In genomic region chr2:8884812-8885211, GRCh38 we compare ENCODE assay signal across 19 cellular contexts. TPM values are rescaled to one million over a fixed set of nuclear protein-coding genes. Genes with fewer than 3 reads are reported as not detected.
DNase-seq lines count a peak whose midpoint lies in the region; ATAC-seq, FAIRE-seq and TF ChIP-seq lines count a peak whose summit lies in the region.
"Had no signal": no experiment of that assay in that cellular context is flagged by ENCODE, and none has a peak within 500 bp of the region (broad histone marks: within the 10 kb centered on the region; RNA-seq: fewer than 3 reads in every experiment).

No MANE protein-coding gene starts in this region.

- no peak overlapping the region for H3K27ac ChIP-seq in CD4-positive, alpha-beta T cell (ENCODE audit: low read depth, low read length)

- no peaks in the 10 kb centered on the region for H3K27me3 ChIP-seq in CD4-positive, alpha-beta T cell (ENCODE audit: control insufficient read depth, insufficient read depth, low read length)
- no peaks in the 10 kb centered on the region for H3K27me3 ChIP-seq in Caco-2 (replicated peaks; ENCODE audit: control insufficient read depth, insufficient read depth, low read length)
- H3K27me3 ChIP-seq: BE2C had no signal

- no TSS peak for BruUV-seq in Caco-2 (replicated peaks; lab: Mats Ljungman, UMichigan)

- intact Hi-C loops in CD4-positive, alpha-beta T cell (cut with DNase I, micrococcal nuclease) = no loop called here
- intact Hi-C loops in Caco-2 (cut with micrococcal nuclease; ENCODE audit: unreplicated experiment) = no loop called here

- H3K4me3 ChIP-seq in Caco-2 (ENCODE audit: low read depth, low read length) = no peak overlapping the region
- H3K4me3 ChIP-seq: GM23338 had no signal

- no peak overlapping the region for H3K4me3 Mint-ChIP-seq in CD4-positive, alpha-beta T cell
- no peak overlapping the region for H3K4me3 Mint-ChIP-seq in Caco-2 (ENCODE audit: unreplicated experiment)
- H3K4me3 Mint-ChIP-seq: CD4-positive, CD25-positive, alpha-beta regulatory T cell; GM23338; HFFc6 had no signal

- FAIRE-seq in H54 (lab: Jason Lieb, UNC) = peak; percentile 15
- FAIRE-seq: A204.1 had no signal

- CTCF ChIA-PET in CD4-positive, alpha-beta T cell (lab: Charles Lee) = no interaction called here
- CTCF ChIA-PET in Caco-2 (lab: Charles Lee) = no interaction called here

- no peaks in the 10 kb centered on the region for H3K4me1 Mint-ChIP-seq in CD4-positive, alpha-beta T cell (ENCODE audit: low read depth)
- no peaks in the 10 kb centered on the region for H3K4me1 Mint-ChIP-seq in Caco-2 (ENCODE audit: low read depth, unreplicated experiment)
- H3K4me1 Mint-ChIP-seq: CD4-positive, CD25-positive, alpha-beta regulatory T cell had no signal

- no peaks in the 10 kb centered on the region for H3K36me3 ChIP-seq in Caco-2 (ENCODE audit: control insufficient read depth, insufficient read depth, low read length)
- H3K36me3 ChIP-seq: BE2C had no signal

- H3K27ac Mint-ChIP-seq in CD4-positive, alpha-beta T cell = no peak overlapping the region
- H3K27ac Mint-ChIP-seq in Caco-2 (ENCODE audit: unreplicated experiment) = no peak overlapping the region
- H3K27ac Mint-ChIP-seq: CD4-positive, CD25-positive, alpha-beta regulatory T cell; GM23338; HFFc6 had no signal

- DNase-seq in H54 (ENCODE audit: insufficient read length, low spot score) (no peak), NAMALWA (ENCODE audit: low spot score) (peak; percentile 72), NCI-H69 (lab: John Stamatoyannopoulos, UW) (peak; percentile 31), myocyte (ENCODE audit: low read depth) (peak; percentile 62), DMS79 treated with DMSO at 0.1 percent for 48 hours (lab: John Stamatoyannopoulos, UW) (no peak), Caco-2 (no peak)
- DNase-seq in stimulated activated CD4-positive, alpha-beta T cell treated with anti-CD3 and anti-CD28 coated beads, Interleukin-12 subunit alpha, Interleukin-12 subunit beta, amount 100 ng/mL, for 4 hours = no peak
- DNase-seq in CD4-positive, alpha-beta T cell = no peak
- DNase-seq: ACHN; BE2C; C1 segment of cervical spinal cord; CD4-positive, CD25-positive, alpha-beta regulatory T cell; DMS153; DMS79; GF-D8; HFFc6 had no signal

- no peaks in the 10 kb centered on the region for H3K4me1 ChIP-seq in Caco-2
- H3K4me1 ChIP-seq: BE2C had no signal

- H3K27me3 Mint-ChIP-seq in CD4-positive, alpha-beta T cell = no peaks in the 10 kb centered on the region
- no peaks in the 10 kb centered on the region for H3K27me3 Mint-ChIP-seq in Caco-2 (ENCODE audit: insufficient read depth, unreplicated experiment)

- H3K9me3 Mint-ChIP-seq in CD4-positive, alpha-beta T cell = peaks cover 3% of the 10 kb centered on the region
- no peaks in the 10 kb centered on the region for H3K9me3 Mint-ChIP-seq in Caco-2 (ENCODE audit: unreplicated experiment)
- H3K9me3 Mint-ChIP-seq: GM23338, HFFc6 had no signal

- no peak for TF ChIP-seq CTCF in CD4-positive, alpha-beta T cell (IDR thresholded peaks at IDR 0.05)
- TF ChIP-seq CTCF in Caco-2 (IDR thresholded peaks at IDR 0.05; ENCODE audit: insufficient read depth in 1 of 2, low read depth in 1 of 2, low read length in 1 of 2, severe bottlenecking in 1 of 2, unreplicated experiment in 1 of 2) = no peak

- TF ChIP-seq POLR2A in H54 (IDR thresholded peaks at IDR 0.05; ENCODE audit: low read depth, low read length) = no peak

- POLR2A ChIA-PET in CD4-positive, alpha-beta T cell (lab: Charles Lee) = interaction anchor here (0.5 kb wide), 1 partner anchor 12 kb away, joined by 3 read pairs; no protein-coding TSS in a partner anchor
- POLR2A ChIA-PET in Caco-2 (lab: Charles Lee) = no interaction called here

- no peaks in the 10 kb centered on the region for H3K36me3 Mint-ChIP-seq in CD4-positive, alpha-beta T cell (ENCODE audit: low read depth)
- no peaks in the 10 kb centered on the region for H3K36me3 Mint-ChIP-seq in Caco-2 (ENCODE audit: insufficient read depth, unreplicated experiment)
- H3K36me3 Mint-ChIP-seq: CD4-positive, CD25-positive, alpha-beta regulatory T cell had no signal

- ATAC-seq in CD4-positive, alpha-beta T cell (ENCODE audit: poor library complexity) = no peak
- ATAC-seq: GM23338, HCT116 had no signal

- H3K9me3 ChIP-seq in CD4-positive, alpha-beta T cell (ENCODE audit: control insufficient read depth, low read length) = no peaks in the 10 kb centered on the region
- H3K9me3 ChIP-seq in Caco-2 = no peaks in the 10 kb centered on the region
- H3K9me3 ChIP-seq: BE2C had no signal

RNA-seq across cellular contexts. Expression of gene KIDINS220, which starts 47.4 kb away (rescaled TPM):
- total RNA-seq in myocyte (49.9 and 62.0 TPM in 2 replicates), Caco-2 (2022) (32.3 and 32.8 TPM in 2 replicates)
- polyA plus RNA-seq in myocyte (2012) = 23.9 TPM
- 10 to 100 TPM; 29.3 to 31.4 TPM for total RNA-seq in CD4-positive, alpha-beta T cell

Comparison
In these comparisons a context has a peak if more than half of its experiments do, and no peak if none do; other contexts are left out.
1. DNase-seq: peak in NAMALWA (single experiment), NCI-H69 (single experiment) and myocyte (single experiment); none in H54 (single experiment), stimulated activated CD4-positive, alpha-beta T cell treated with anti-CD3 and anti-CD28 coated beads, Interleukin-12 subunit alpha, Interleukin-12 subunit beta, amount 100 ng/mL, for 4 hours (single experiment), CD4-positive, alpha-beta T cell (0 of 10), DMS79 treated with DMSO at 0.1 percent for 48 hours (single experiment) and Caco-2 (0 of 2).